In genomic region chr12:69028941-69029729, GRCh38 we compare ENCODE assay signal across 1 cellular context.
TF ChIP-seq lines count a peak whose summit lies in the region.

No MANE protein-coding gene starts in this region.

TF ChIP-seq in IMR-90, 13 proteins besides CTCF, POLR2A, EP300 and RAD21 (continued from another document):
- TF ChIP-seq USF2 (IDR thresholded peaks at IDR 0.05; ENCODE audit: low read depth, low read length): no peak
- TF ChIP-seq NFE2L2 (IDR thresholded peaks at IDR 0.05; ENCODE audit: low read depth, low read length): no peak
- TF ChIP-seq MXI1 (IDR thresholded peaks at IDR 0.05; ENCODE audit: borderline replicate concordance, low read depth, low read length): no peak
